In genomic region chr9:131839281-131840084, GRCh38 we compare ENCODE assay signal across 9 cellular contexts.
DNase-seq lines count a peak whose midpoint lies in the region; ATAC-seq lines count a peak whose summit lies in the region.
"Had no signal": no experiment of that assay in that cellular context is flagged by ENCODE, and none has a peak within 500 bp of the region (broad histone marks: within the 10 kb centered on the region; RNA-seq: fewer than 3 reads in every experiment).

No MANE protein-coding gene starts in this region.

- H3K4me1 ChIP-seq in CD4-positive, alpha-beta memory T cell (ENCODE audit: insufficient read depth, low read length) = peaks cover 23% of the 10 kb centered on the region

- H3K36me3 Mint-ChIP-seq in CD4-positive, alpha-beta memory T cell = no peaks in the 10 kb centered on the region

- H3K36me3 ChIP-seq in CD4-positive, alpha-beta memory T cell (ENCODE audit: insufficient read depth, low read length) = no peaks in the 10 kb centered on the region

- peak overlapping the region; percentile 4 to 77 (median 50) for H3K4me3 Mint-ChIP-seq in CD4-positive, alpha-beta memory T cell

- CTCF ChIA-PET in CD4-positive, alpha-beta memory T cell (lab: Charles Lee; ENCODE audit: partially characterized antibody) = no interaction called here

- peaks cover 0 to 7% of the 10 kb centered on the region in 2 donors for H3K27me3 Mint-ChIP-seq in CD4-positive, alpha-beta memory T cell

- no peaks in the 10 kb centered on the region for H3K9me3 ChIP-seq in CD4-positive, alpha-beta memory T cell (ENCODE audit: control insufficient read depth in 1 of 2, low read length in 2 of 2)

- DNase-seq in CD4-positive, alpha-beta memory T cell = peak; percentile 37 to 81 (median 59)
- DNase-seq in RPMI8226 (peak; percentile 41), activated gamma-delta T cell (lab: John Stamatoyannopoulos, UW) (peak; percentile 38), myocyte (ENCODE audit: low read depth) (peak; percentile 68), NCI-H2107 (lab: John Stamatoyannopoulos, UW) (no peak), germinal center (ENCODE audit: low spot score) (no peak), GM19240 (ENCODE audit: insufficient read length, low spot score) (no peak)
- DNase-seq: NCI-H446 had no signal

- no peaks in the 10 kb centered on the region for H3K27me3 ChIP-seq in CD4-positive, alpha-beta memory T cell (ENCODE audit: insufficient read depth, low read length)

- H3K27ac ChIP-seq in CD4-positive, alpha-beta memory T cell (ENCODE audit: low read depth, low read length) = no peak overlapping the region

- peaks cover 3 to 22% (median 10%) of the 10 kb centered on the region in 4 donors for H3K4me1 Mint-ChIP-seq in CD4-positive, alpha-beta memory T cell

- no peak overlapping the region for H3K4me3 ChIP-seq in CD4-positive, alpha-beta memory T cell (ENCODE audit: low read length in 2 of 2)

- intact Hi-C loops in CD4-positive, alpha-beta memory T cell (cut with micrococcal nuclease) = no loop called here

- ATAC-seq in HG03469 (IDR thresholded peaks at IDR 0.05; ENCODE audit: unreplicated experiment) = no peak

- POLR2A ChIA-PET in CD4-positive, alpha-beta memory T cell (lab: Charles Lee; ENCODE audit: partially characterized antibody) = interaction anchor here (0.6 to 1.2 kb wide), 3 partner anchors 22 to 401 kb away, joined by 3 read pairs; no protein-coding TSS in a partner anchor

- H3K27ac Mint-ChIP-seq in CD4-positive, alpha-beta memory T cell = peak overlapping the region; percentile 90 to 98 (median 94)

- H3K9me3 Mint-ChIP-seq in CD4-positive, alpha-beta memory T cell = peaks cover 0 to 7% (median 0%) of the 10 kb centered on the region in 8 donors

Comparison
In these comparisons a context has a peak if more than half of its experiments do, and no peak if none do; other contexts are left out.
1. DNase-seq: peak in CD4-positive, alpha-beta memory T cell (5 of 5), RPMI8226 (single experiment), activated gamma-delta T cell (single experiment) and myocyte (single experiment); none in NCI-H2107 (single experiment), germinal center (single experiment) and GM19240 (single experiment).